In the genomic region with DNA sequence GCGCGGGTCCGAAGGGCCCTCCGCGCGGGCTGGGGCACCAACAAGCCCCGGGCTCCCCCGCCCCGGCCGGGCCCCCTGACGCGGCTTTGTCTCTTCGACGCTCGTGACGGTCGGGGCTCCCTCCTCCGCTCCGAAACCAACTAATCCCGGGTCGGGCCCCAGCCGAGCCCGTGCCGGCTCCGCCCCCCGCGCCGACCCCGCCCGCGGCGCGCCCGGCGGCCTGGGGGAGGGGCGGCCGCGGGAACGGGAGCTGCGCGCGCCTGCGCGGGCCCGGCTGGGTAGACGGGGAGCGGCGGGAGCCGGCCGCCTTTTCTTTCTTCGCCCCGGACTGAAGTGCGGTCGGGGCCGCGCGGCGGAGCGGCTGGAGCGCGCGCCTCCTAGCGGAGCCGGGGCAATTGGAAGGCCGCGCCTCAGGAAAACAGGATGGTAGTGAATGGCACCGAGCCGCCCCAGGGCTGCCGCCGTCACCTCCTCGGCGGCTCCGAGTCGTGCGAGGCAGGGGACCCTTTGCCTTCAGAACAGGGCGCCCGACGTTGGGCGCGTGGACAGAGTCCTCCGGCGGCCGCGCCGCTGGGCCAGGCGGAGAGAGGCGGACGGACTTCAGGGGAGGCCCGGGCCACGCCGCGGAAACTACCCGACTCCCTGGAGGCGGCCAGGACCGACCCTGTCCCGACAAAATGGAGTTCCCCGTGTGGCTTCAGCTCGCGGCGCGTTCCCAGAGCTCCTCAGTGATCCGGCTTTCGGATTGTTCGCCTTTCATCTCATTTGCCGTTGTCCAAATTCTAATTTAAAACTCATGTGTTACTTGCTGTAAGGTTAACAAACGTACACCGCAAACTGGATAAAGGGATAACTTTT, we compare ENCODE assay signal across 8 cellular contexts. TPM values are rescaled to one million over a fixed set of nuclear protein-coding genes. Genes with fewer than 3 reads are reported as not detected.
DNase-seq lines count a peak whose midpoint lies in the region; ATAC-seq and TF ChIP-seq lines count a peak whose summit lies in the region.

TP53BP2 (minus strand) TSS at position 138 of the 858 bp plus-strand sequence. CDS start 267 bp downstream, outside the sequence.

- peaks cover 32% of the 10 kb centered on the region for H4K20me1 ChIP-seq in GM23338 (replicated peaks; ENCODE audit: insufficient read depth)

- H3K4me3 ChIP-seq in GM23338 (peak within 1 kb of the TSS; percentile 86), fibroblast of pulmonary artery (replicated peaks; ENCODE audit: low read depth, low read length) (peak within 1 kb of the TSS; percentile 88)

- H3K4me1 Mint-ChIP-seq in GM23338 (peaks cover 23% of the 10 kb centered on the region), nephron (peaks cover 15% of the 10 kb centered on the region)
- peaks cover 39% of the 10 kb centered on the region for H3K4me1 Mint-ChIP-seq in stimulated activated naive CD8-positive, alpha-beta T cell treated with anti-CD3 and anti-CD28 coated beads, Interleukin-15, amount 100 ng/mL, for 72 hours

- H3K27me3 ChIP-seq in GM23338 (ENCODE audit: insufficient read depth) = peaks cover 12% of the 10 kb centered on the region

- H3K4me3 Mint-ChIP-seq in GM23338 (peak within 1 kb of the TSS; percentile 93), nephron (peak within 1 kb of the TSS; percentile 94 to 98 (median 96))
- peak within 1 kb of the TSS; percentile 96 for H3K4me3 Mint-ChIP-seq in stimulated activated naive CD8-positive, alpha-beta T cell treated with anti-CD3 and anti-CD28 coated beads, Interleukin-15, amount 100 ng/mL, for 72 hours

- H3K27ac Mint-ChIP-seq in GM23338 (peak within 1 kb of the TSS; percentile 98), nephron (peak within 1 kb of the TSS; percentile 99 to 100 (median 99))
- H3K27ac Mint-ChIP-seq in stimulated activated naive CD8-positive, alpha-beta T cell treated with anti-CD3 and anti-CD28 coated beads, Interleukin-15, amount 100 ng/mL, for 72 hours = peak within 1 kb of the TSS; percentile 98 to 100

- H3K9me3 ChIP-seq in ES-I3 (ENCODE audit: control insufficient read depth, insufficient read depth, low read length) = no peaks in the 10 kb centered on the region

- no peaks in the 10 kb centered on the region for H3K9me2 ChIP-seq in GM23338 (ENCODE audit: insufficient read depth)

- peaks cover 42% of the 10 kb centered on the region for H3K79me2 ChIP-seq in GM23338 (replicated peaks; ENCODE audit: insufficient read depth)

- peak; percentile 84 for ATAC-seq in GM23338
- peak; percentile 85 for ATAC-seq in stimulated activated naive CD8-positive, alpha-beta T cell treated with anti-CD3 and anti-CD28 coated beads, Interleukin-15, amount 100 ng/mL, for 72 hours

- peaks cover 7% of the 10 kb centered on the region for H3K27me3 Mint-ChIP-seq in GM23338 (ENCODE audit: insufficient read depth, low read depth, poor library complexity)
- no peaks in the 10 kb centered on the region for H3K27me3 Mint-ChIP-seq in nephron (ENCODE audit: low read depth)
- H3K27me3 Mint-ChIP-seq in stimulated activated naive CD8-positive, alpha-beta T cell treated with anti-CD3 and anti-CD28 coated beads, Interleukin-15, amount 100 ng/mL, for 72 hours = peaks cover 7% of the 10 kb centered on the region

- peak within 1 kb of the TSS; percentile 79 for H3K9ac ChIP-seq in ES-I3 (ENCODE audit: low read depth, low read length)

- H3K4me1 ChIP-seq in ES-I3 (ENCODE audit: insufficient read depth, low read length) = peaks cover 5% of the 10 kb centered on the region; the same call in 1 of the 2 replicates
- peaks cover 11% of the 10 kb centered on the region for H3K4me1 ChIP-seq in GM23338 (ENCODE audit: insufficient read depth)

- H3K4me2 ChIP-seq in GM23338 = peak within 1 kb of the TSS; percentile 93

- H3K36me3 Mint-ChIP-seq in GM23338 (ENCODE audit: low read depth) = no peaks in the 10 kb centered on the region
- no peaks in the 10 kb centered on the region for H3K36me3 Mint-ChIP-seq in nephron (ENCODE audit: low read depth)

- H3K9me3 Mint-ChIP-seq in GM23338 (no peaks in the 10 kb centered on the region), nephron (no peaks in the 10 kb centered on the region)
- H3K9me3 Mint-ChIP-seq in stimulated activated naive CD8-positive, alpha-beta T cell treated with anti-CD3 and anti-CD28 coated beads, Interleukin-15, amount 100 ng/mL, for 72 hours = peaks cover 7% of the 10 kb centered on the region in 2 donors

- H3K36me3 ChIP-seq in ES-I3 (ENCODE audit: insufficient read depth, low read length) (no peaks in the 10 kb centered on the region), GM23338 (ENCODE audit: insufficient read depth) (no peaks in the 10 kb centered on the region)

- peak; percentile 54 for TF ChIP-seq POLR2A in Raji (IDR thresholded peaks at IDR 0.05; ENCODE audit: insufficient read depth, low read depth, low read length)

- DNase-seq in GM23338 (ENCODE audit: low spot score) (peak; percentile 91), Kasumi-1 (lab: John Stamatoyannopoulos, UW) (peak; percentile 80 to 94), fibroblast of pulmonary artery (ENCODE audit: low read depth) (peak; percentile 90)
- peak; percentile 80 for DNase-seq in activated T-helper 9 cell treated with anti-CD3 and anti-CD28 coated beads, Interleukin-2, amount 50 U/mL, for 16 hours (ENCODE audit: low read depth)
- DNase-seq in stimulated activated naive CD8-positive, alpha-beta T cell treated with anti-CD3 and anti-CD28 coated beads, Interleukin-15, amount 100 ng/mL, for 72 hours = peak; percentile 87 to 90

- peak within 1 kb of the TSS; percentile 99 for H3K27ac ChIP-seq in GM23338 (ENCODE audit: low read depth)

- H3F3A ChIP-seq in GM23338 (replicated peaks; ENCODE audit: low read depth) = peaks cover 9% of the 10 kb centered on the region

- TF ChIP-seq CTCF in GM23338 (conservative IDR thresholded peaks at IDR 0.05; ENCODE audit: low read depth in 2 of 2) = peak; percentile 43 to 64
- TF ChIP-seq CTCF in fibroblast of pulmonary artery (IDR thresholded peaks at IDR 0.05; ENCODE audit: low read length, missing control alignments) = peak; percentile 48
- peak; percentile 57 to 80 (median 59) for TF ChIP-seq CTCF in nephron (IDR thresholded peaks at IDR 0.05; ENCODE audit: unreplicated experiment in 3 of 3)

- H2AFZ ChIP-seq in GM23338 = peak within 1 kb of the TSS; percentile 86

TF ChIP-seq in GM23338, 12 proteins besides CTCF, POLR2A, EP300 and RAD21:
- TF ChIP-seq EZH2 (IDR thresholded peaks at IDR 0.05; ENCODE audit: low read depth, unreplicated experiment) (no peak), STAT1 (IDR thresholded peaks at IDR 0.05; ENCODE audit: unreplicated experiment) (no peak), POLR2AphosphoS5 (IDR thresholded peaks at IDR 0.05; ENCODE audit: low read depth) (peak; percentile 54), ZNF114 (CRISPR knock-in tag; IDR thresholded peaks at IDR 0.05) (no peak), NANOG (IDR thresholded peaks at IDR 0.05; ENCODE audit: borderline replicate concordance) (no peak), ZNF331 (CRISPR knock-in tag; IDR thresholded peaks at IDR 0.05; ENCODE audit: low read depth) (no peak)
- TF ChIP-seq, protein P1, sequence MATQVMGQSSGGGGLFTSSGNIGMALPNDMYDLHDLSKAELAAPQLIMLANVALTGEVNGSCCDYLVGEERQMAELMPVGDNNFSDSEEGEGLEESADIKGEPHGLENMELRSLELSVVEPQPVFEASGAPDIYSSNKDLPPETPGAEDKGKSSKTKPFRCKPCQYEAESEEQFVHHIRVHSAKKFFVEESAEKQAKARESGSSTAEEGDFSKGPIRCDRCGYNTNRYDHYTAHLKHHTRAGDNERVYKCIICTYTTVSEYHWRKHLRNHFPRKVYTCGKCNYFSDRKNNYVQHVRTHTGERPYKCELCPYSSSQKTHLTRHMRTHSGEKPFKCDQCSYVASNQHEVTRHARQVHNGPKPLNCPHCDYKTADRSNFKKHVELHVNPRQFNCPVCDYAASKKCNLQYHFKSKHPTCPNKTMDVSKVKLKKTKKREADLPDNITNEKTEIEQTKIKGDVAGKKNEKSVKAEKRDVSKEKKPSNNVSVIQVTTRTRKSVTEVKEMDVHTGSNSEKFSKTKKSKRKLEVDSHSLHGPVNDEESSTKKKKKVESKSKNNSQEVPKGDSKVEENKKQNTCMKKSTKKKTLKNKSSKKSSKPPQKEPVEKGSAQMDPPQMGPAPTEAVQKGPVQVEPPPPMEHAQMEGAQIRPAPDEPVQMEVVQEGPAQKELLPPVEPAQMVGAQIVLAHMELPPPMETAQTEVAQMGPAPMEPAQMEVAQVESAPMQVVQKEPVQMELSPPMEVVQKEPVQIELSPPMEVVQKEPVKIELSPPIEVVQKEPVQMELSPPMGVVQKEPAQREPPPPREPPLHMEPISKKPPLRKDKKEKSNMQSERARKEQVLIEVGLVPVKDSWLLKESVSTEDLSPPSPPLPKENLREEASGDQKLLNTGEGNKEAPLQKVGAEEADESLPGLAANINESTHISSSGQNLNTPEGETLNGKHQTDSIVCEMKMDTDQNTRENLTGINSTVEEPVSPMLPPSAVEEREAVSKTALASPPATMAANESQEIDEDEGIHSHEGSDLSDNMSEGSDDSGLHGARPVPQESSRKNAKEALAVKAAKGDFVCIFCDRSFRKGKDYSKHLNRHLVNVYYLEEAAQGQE (IDR thresholded peaks at IDR 0.05; ENCODE audit: unreplicated experiment) = no peak
- TF ChIP-seq, protein P2, sequence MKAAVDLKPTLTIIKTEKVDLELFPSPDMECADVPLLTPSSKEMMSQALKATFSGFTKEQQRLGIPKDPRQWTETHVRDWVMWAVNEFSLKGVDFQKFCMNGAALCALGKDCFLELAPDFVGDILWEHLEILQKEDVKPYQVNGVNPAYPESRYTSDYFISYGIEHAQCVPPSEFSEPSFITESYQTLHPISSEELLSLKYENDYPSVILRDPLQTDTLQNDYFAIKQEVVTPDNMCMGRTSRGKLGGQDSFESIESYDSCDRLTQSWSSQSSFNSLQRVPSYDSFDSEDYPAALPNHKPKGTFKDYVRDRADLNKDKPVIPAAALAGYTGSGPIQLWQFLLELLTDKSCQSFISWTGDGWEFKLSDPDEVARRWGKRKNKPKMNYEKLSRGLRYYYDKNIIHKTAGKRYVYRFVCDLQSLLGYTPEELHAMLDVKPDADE (IDR thresholded peaks at IDR 0.05) = no peak

RNA-seq across cellular contexts. Expression of gene TP53BP2, which starts in this region (rescaled TPM):
- 32.9 and 33.9 TPM in 2 replicates for total RNA-seq in GM23338 (2014; rRNA removed; shearing (Covaris generic))
- polyA plus RNA-seq in GM23338 (2016; fragmentation: Nextera tagmentation; extraction: Ambion mirVana) = 7.8 and 10.1 TPM in 2 replicates

Comparison
In these comparisons a context has a peak if more than half of its experiments do, and no peak if none do; other contexts are left out.
1. Peak in every context shown above with its lines: DNase-seq, ATAC-seq, H3K4me3 ChIP-seq and H3K27ac ChIP-seq.